8 cellular contexts compared by ENCODE assay signal in genomic region chr12:109020750-109021380, GRCh38. TPM values are rescaled to one million over a fixed set of nuclear protein-coding genes. Genes with fewer than 3 reads are reported as not detected.
A peak's percentile ranks its signal among the peaks of the same experiment; 100 is the strongest.
DNase-seq lines count a peak whose midpoint lies in the region; ATAC-seq, FAIRE-seq and TF ChIP-seq lines count a peak whose summit lies in the region.

SVOP (minus strand) TSS chr12:109021068; CDS start chr12:109020868, 200 bp downstream.

- H3K9me3 ChIP-seq in SK-N-MC (ENCODE audit: low read depth, low read length) (no peaks in the 10 kb centered on the region), GM12878 (replicated peaks; ENCODE audit: control insufficient read depth, insufficient read depth, low read length) (no peaks in the 10 kb centered on the region; the same call in 2 of the 3 replicates)

- H3K9ac ChIP-seq in SK-N-MC (ENCODE audit: insufficient read length) (no peak within 1 kb of the TSS), GM12878 (ENCODE audit: control insufficient read depth, insufficient read depth, low read length) (no peak within 1 kb of the TSS)

- H3K79me2 ChIP-seq in GM12878 (ENCODE audit: control insufficient read depth, insufficient read depth, low read length), result no peaks in the 10 kb centered on the region

- H3K4me3 ChIP-seq in SK-N-MC (no peak within 1 kb of the TSS), GM12878 (no peak within 1 kb of the TSS)

- peaks cover 0 to 3% of the 10 kb centered on the region in 2 experiments; a peak in 1 of 4 replicates for H3K27me3 ChIP-seq in GM12878 (replicated peaks in 1 of 2; ENCODE audit: control insufficient read depth in 2 of 2, insufficient read depth in 2 of 2, low read length in 1 of 2)

- RAD21 ChIA-PET in GM12878 (lab: Charles Lee; ENCODE audit: unreplicated experiment), result no interaction called here

- no peak; the same call in 2 of the 3 replicates for ATAC-seq in GM12878
- ATAC-seq in HG03108 (IDR thresholded peaks at IDR 0.05; ENCODE audit: unreplicated experiment), result no peak
- no peak for ATAC-seq in GM21360 (IDR thresholded peaks at IDR 0.05; ENCODE audit: unreplicated experiment)

- no peak for TF ChIP-seq RAD21 in GM12878 (IDR thresholded peaks at IDR 0.05; ENCODE audit: insufficient read depth, low read depth, low read length)

- no peak for TF ChIP-seq EP300 in GM12878 (IDR thresholded peaks at IDR 0.05; ENCODE audit: borderline replicate concordance in 1 of 2, control insufficient read depth in 1 of 2, low read depth in 2 of 2, low read length in 2 of 2)

- FAIRE-seq in GM12878 (lab: Jason Lieb, UNC), result no peak

- H3K4me1 ChIP-seq in GM12878 (ENCODE audit: control insufficient read depth, insufficient read depth, low read length), result no peaks in the 10 kb centered on the region

- CTCF ChIA-PET in GM12878 (lab: Yijun Ruan, JAX), result no interaction called here

- no peak within 1 kb of the TSS for H2AFZ ChIP-seq in GM12878 (ENCODE audit: control insufficient read depth, low read depth, low read length)

- DNase-seq in EH (ENCODE audit: low read depth) (peak; percentile 80), NCI-H1092 (lab: John Stamatoyannopoulos, UW) (peak; percentile 79), SK-N-MC (ENCODE audit: low read depth, low spot score) (peak; percentile 3), GM12878 (ENCODE audit: low read depth, low spot score) (no peak), hypothalamus (lab: John Stamatoyannopoulos, UW) (peak; percentile 5 to 87 (median 72)), retina (peak; percentile 94)

- intact Hi-C loops in GM12878 (cut with micrococcal nuclease; ENCODE audit: unreplicated experiment), result no loop called here

- no peaks in the 10 kb centered on the region for H4K20me1 ChIP-seq in GM12878 (ENCODE audit: control insufficient read depth, insufficient read depth)

- H3K27ac ChIP-seq in SK-N-MC (no peak within 1 kb of the TSS), GM12878 (ENCODE audit: control insufficient read depth, insufficient read depth) (no peak within 1 kb of the TSS)

- SMC1A ChIA-PET in GM12878 (lab: Charles Lee; ENCODE audit: uncharacterized antibody, unreplicated experiment), result no interaction called here

- POLR2A ChIA-PET in GM12878 (lab: Charles Lee), result no interaction called here

- H3K4me2 ChIP-seq in GM12878 (ENCODE audit: control insufficient read depth, insufficient read depth), result no peak within 1 kb of the TSS

- TF ChIP-seq POLR2A in GM12878 (IDR thresholded peaks at IDR 0.05; ENCODE audit: low read depth, low read length), result no peak

- no peak for TF ChIP-seq CTCF in GM12878 (IDR thresholded peaks at IDR 0.05 in 2 of 3, conservative IDR thresholded peaks at IDR 0.05 in 1 of 3; ENCODE audit: control insufficient read depth in 2 of 3, extremely low read depth in 1 of 3, insufficient read depth in 1 of 3, low read depth in 3 of 3, low read length in 3 of 3)

- BruUV-seq in GM12878 (replicated peaks; lab: Mats Ljungman, UMichigan), result no TSS peak

- no peaks in the 10 kb centered on the region for H3K36me3 ChIP-seq in SK-N-MC (ENCODE audit: insufficient read depth, low read length)
- no peaks in the 10 kb centered on the region for H3K36me3 ChIP-seq in GM12878 (ENCODE audit: control insufficient read depth in 2 of 2, insufficient read depth in 2 of 2, low read length in 1 of 2)

- 11% methylated on average over 24 of the region's 31 CpGs for WGBS in GM12878 (ENCODE audit: insufficient coverage, insufficient replicate concordance, low lambda C conversion rate, missing lambda C conversion rate)

- in situ Hi-C loops in GM12878 (cut with MboI), result no loop called here

TF ChIP-seq in GM12878, 131 proteins besides CTCF, POLR2A, EP300 and RAD21 (continues in another document):
- TF ChIP-seq BRCA1 (IDR thresholded peaks at IDR 0.05; ENCODE audit: low read depth, low read length), result no peak
- peak; percentile 23 for TF ChIP-seq IKZF1 (conservative IDR thresholded peaks at IDR 0.05)
- TF ChIP-seq TBL1XR1 (IDR thresholded peaks at IDR 0.05; ENCODE audit: low read depth, low read length), result no peak
- no peak for TF ChIP-seq IRF3 (IDR thresholded peaks at IDR 0.05)
- peak in 1 of 2 experiments; percentile 44; a peak in 1 of 3 replicates for TF ChIP-seq EGR1 (IDR thresholded peaks at IDR 0.05; ENCODE audit: borderline replicate concordance in 1 of 2, low read depth in 2 of 2, low read length in 2 of 2)
- no peak for TF ChIP-seq SP1 (IDR thresholded peaks at IDR 0.05; ENCODE audit: low read depth, low read length)
- 0 out of 2 replicates have a peak, but pooled peaks have one; percentile 36 for TF ChIP-seq TCF12 (IDR thresholded peaks at IDR 0.05; ENCODE audit: low read depth, low read length)
- TF ChIP-seq WRNIP1 (IDR thresholded peaks at IDR 0.05; ENCODE audit: borderline replicate concordance, low read depth, low read length), result no peak
- no peak for TF ChIP-seq STAT1 (conservative IDR thresholded peaks at IDR 0.05)
- TF ChIP-seq ZBED1 (IDR thresholded peaks at IDR 0.05; ENCODE audit: borderline replicate concordance), result no peak
- TF ChIP-seq MYC (IDR thresholded peaks at IDR 0.05; ENCODE audit: insufficient read depth, insufficient read length, insufficient replicate concordance, low read length, severe bottlenecking), result no peak
- no peak for TF ChIP-seq CUX1 (IDR thresholded peaks at IDR 0.05; ENCODE audit: insufficient replicate concordance, low read depth, low read length)

RNA-seq across cellular contexts. Expression of gene SVOP, which starts in this region (rescaled TPM):
- total RNA-seq in GM12878 (2013; cell fraction: nucleolus; rRNA removed), result not detected in 2 replicates
- total RNA-seq in GM12878 (2014; rRNA removed) (under 0.01 TPM in 1 of 2 replicates, not detected in the other), GM12878 (2014; rRNA removed; fragmentation: Illumina TruSeq; extraction: Trizol) (not detected in 2 replicates), GM12878 (2021) (not detected in 2 replicates)
- polyA plus RNA-seq in GM12878 (2011; ENCODE audit: low read depth), result not detected
- polyA plus RNA-seq in GM12878 (2011; rRNA removed) (not detected in 2 replicates), GM12878 (2014; fragmentation: Illumina TruSeq; extraction: Trizol) (not detected in 2 replicates), GM12878 (2014; fragmentation: Nextera tagmentation; extraction: Ambion mirVana) (not detected), GM12878 (2014; rRNA removed) (not detected in 2 replicates), GM12878 (2016; fragmentation: Nextera tagmentation; extraction: Ambion mirVana) (not detected)
- not detected in 2 replicates for polyA plus RNA-seq in GM12878 (2011; cell fraction: cytosol; rRNA removed)
- polyA plus RNA-seq in GM12878 (2011; cell fraction: nucleus; rRNA removed), result not detected in 2 replicates
- not detected in 2 replicates for polyA plus RNA-seq in GM12878 (2012)
- not detected in 2 replicates for polyA minus RNA-seq in GM12878 (2011; rRNA and poly(A)+ RNA removed)
- not detected in 2 replicates for polyA minus RNA-seq in GM12878 (2011; cell fraction: cytosol; rRNA and poly(A)+ RNA removed)
- polyA minus RNA-seq in GM12878 (2011; cell fraction: nucleus; rRNA and poly(A)+ RNA removed), result not detected in 2 replicates
